ENCODE assay signal across 14 cellular contexts in the genomic region with DNA sequence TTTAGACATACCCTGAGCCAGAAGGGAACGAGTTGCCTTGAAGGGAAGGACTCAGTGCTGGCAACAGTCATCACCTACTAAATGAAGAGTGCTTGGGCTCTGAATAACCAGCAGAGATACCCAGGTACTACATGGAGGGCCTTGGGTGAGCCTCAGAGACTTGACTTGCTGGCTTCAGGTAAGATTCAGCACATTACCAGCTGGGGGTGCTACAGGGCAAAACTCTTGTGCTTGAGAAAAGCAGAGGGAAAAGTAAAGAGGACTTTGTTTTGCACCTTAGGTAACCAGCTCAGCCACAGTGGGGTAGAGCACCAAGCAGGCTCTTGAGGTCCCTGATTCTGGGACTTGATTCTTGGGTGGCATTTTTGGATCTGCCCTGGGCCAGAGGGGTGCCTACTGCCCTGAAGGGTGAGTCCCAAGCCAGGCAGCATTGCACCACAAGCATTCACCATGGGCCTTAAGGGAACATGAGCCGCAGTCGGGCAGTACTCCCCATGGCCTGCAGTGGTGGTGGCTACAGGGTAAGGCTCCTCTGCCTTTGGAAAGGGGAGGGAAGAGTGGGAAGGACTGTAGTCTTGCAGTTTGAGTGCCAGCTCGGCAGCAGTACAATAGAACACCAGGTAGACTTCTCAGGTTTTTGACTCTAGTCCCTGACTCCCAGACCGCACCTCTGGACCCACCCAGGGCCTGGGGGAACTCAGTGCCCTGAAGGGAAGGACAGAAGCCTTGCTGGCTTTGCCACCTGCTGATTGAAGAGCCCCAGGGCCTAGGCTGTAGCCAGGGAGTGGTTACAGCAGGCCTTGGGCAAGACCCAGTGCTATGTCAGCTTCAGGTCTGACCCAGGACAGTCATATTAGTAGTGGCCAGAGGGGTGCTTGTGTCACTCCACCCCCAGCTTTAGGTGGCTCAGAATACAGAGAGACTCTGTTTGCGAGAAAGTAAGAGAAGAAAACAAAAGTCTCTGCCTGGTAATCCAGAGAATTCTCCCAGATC. TPM values are rescaled to one million over a fixed set of nuclear protein-coding genes. Genes with fewer than 3 reads are reported as not detected.
DNase-seq lines count a peak whose midpoint lies in the region; ATAC-seq and TF ChIP-seq lines count a peak whose summit lies in the region.
"Had no signal": no experiment of that assay in that cellular context is flagged by ENCODE, and none has a peak within 500 bp of the region (broad histone marks: within the 10 kb centered on the region; RNA-seq: fewer than 3 reads in every experiment).

No MANE protein-coding gene starts in this region.

- no peaks in the 10 kb centered on the region for H3K79me2 ChIP-seq in SU-DHL-6 (ENCODE audit: insufficient read depth, low read length)

- no peak overlapping the region for H2AFZ ChIP-seq in SU-DHL-6 (ENCODE audit: low read depth, low read length, severe bottlenecking)

- H3K4me1 Mint-ChIP-seq in Caco-2 (ENCODE audit: low read depth, unreplicated experiment), result no peaks in the 10 kb centered on the region
- H3K4me1 Mint-ChIP-seq: stimulated activated naive B cell treated with anti-CD40 and anti-IgM and Interleukin-4, amounts not matched to agents 10 μg/mL and 1 μg/mL and 100 μg/mL, for 72 hours had no signal

- no peaks in the 10 kb centered on the region for H3K9me3 Mint-ChIP-seq in Caco-2 (ENCODE audit: unreplicated experiment)

- H3K9me2 ChIP-seq in SU-DHL-6 (replicated peaks; ENCODE audit: insufficient read depth, low read length), result no peaks in the 10 kb centered on the region

- H3K27me3 ChIP-seq in Caco-2 (replicated peaks; ENCODE audit: control insufficient read depth, insufficient read depth, low read length) (no peaks in the 10 kb centered on the region), SU-DHL-6 (ENCODE audit: low read length) (no peaks in the 10 kb centered on the region), tibial artery (no peaks in the 10 kb centered on the region)
- H3K27me3 ChIP-seq: BLaER1, MG63 had no signal

- POLR2A ChIA-PET in Caco-2 (lab: Charles Lee), result interaction anchor here (0.6 kb wide), 1 partner anchor 36 kb away, joined by 6 read pairs; no protein-coding TSS in a partner anchor

- H4K20me1 ChIP-seq in SU-DHL-6 (ENCODE audit: low read depth, low read length), result no peaks in the 10 kb centered on the region
- H4K20me1 ChIP-seq: BLaER1 had no signal

- no peak overlapping the region for H3K9ac ChIP-seq in SU-DHL-6 (ENCODE audit: low read length)
- H3K9ac ChIP-seq: BLaER1 had no signal

- DNase-seq in Caco-2, result peak; percentile 54 to 55
- no peak for DNase-seq in GM13977 (ENCODE audit: low spot score)
- DNase-seq in left colon, result peak in 1 of 2 donors; percentile 39
- no peak for DNase-seq in retina
- DNase-seq in lower leg skin (ENCODE audit: low spot score in 2 of 2), result no peak
- no peak for DNase-seq in tibial artery
- no peak for DNase-seq in NCI-H187 treated with DMSO at 0.1 percent for 48 hours (lab: John Stamatoyannopoulos, UW)
- DNase-seq: MG63; RPMI8226; stimulated activated CD4-positive, alpha-beta T cell treated with anti-CD3 and anti-CD28 coated beads, Interleukin-4, amount 100 ng/mL, for 24 hours; stimulated activated naive B cell treated with anti-CD40 and anti-IgM and Interleukin-4, amounts not matched to agents 10 μg/mL and 1 μg/mL and 100 μg/mL, for 72 hours had no signal

- H3K27ac Mint-ChIP-seq in Caco-2 (ENCODE audit: unreplicated experiment), result no peak overlapping the region
- H3K27ac Mint-ChIP-seq: activated naive CD8-positive, alpha-beta T cell; stimulated activated naive B cell treated with anti-CD40 and anti-IgM and Interleukin-4, amounts not matched to agents 10 μg/mL and 1 μg/mL and 100 μg/mL, for 72 hours had no signal

- CTCF ChIA-PET in Caco-2 (lab: Charles Lee), result interaction anchor here (0.6 to 3.2 kb wide), 5 partner anchors 26 to 112 kb away, joined by 3 to 21 read pairs (median 3); no protein-coding TSS in a partner anchor

- no peaks in the 10 kb centered on the region for H3K27me3 Mint-ChIP-seq in Caco-2 (ENCODE audit: insufficient read depth, unreplicated experiment)

- no peaks in the 10 kb centered on the region for H3F3A ChIP-seq in SU-DHL-6 (ENCODE audit: insufficient read depth)

- BruUV-seq in Caco-2 (replicated peaks; lab: Mats Ljungman, UMichigan), result no TSS peak

- H3K9me3 ChIP-seq in Caco-2 (no peaks in the 10 kb centered on the region), SU-DHL-6 (ENCODE audit: insufficient read depth, low read length) (no peaks in the 10 kb centered on the region), tibial artery (peaks cover 0 to 6% (median 0%) of the 10 kb centered on the region in 3 donors)
- H3K9me3 ChIP-seq: MG63 had no signal

- WGBS in lower leg skin, 2 donors, result 84 to 85% methylated on average over 6 of the region's 6 CpGs

- no peaks in the 10 kb centered on the region for H3K36me3 Mint-ChIP-seq in Caco-2 (ENCODE audit: insufficient read depth, unreplicated experiment)

- no peak for TF ChIP-seq POLR2A in lower leg skin (IDR thresholded peaks at IDR 0.05)

- peak; percentile 60 for ATAC-seq in left colon
- ATAC-seq: stimulated activated naive B cell treated with anti-CD40 and anti-IgM and Interleukin-4, amounts not matched to agents 10 μg/mL and 1 μg/mL and 100 μg/mL, for 72 hours had no signal

- no peak overlapping the region for H3K27ac ChIP-seq in SU-DHL-6 (ENCODE audit: low read depth, low read length)
- no peak overlapping the region for H3K27ac ChIP-seq in tibial artery
- H3K27ac ChIP-seq: BLaER1 had no signal

- in situ Hi-C loops in GM13977 (cut with MboI; ENCODE audit: low pct_unique_long_range_greater_than_20kb, low sequenced_read_pairs, unreplicated experiment), result no loop called here

- TF ChIP-seq CTCF in Caco-2 (IDR thresholded peaks at IDR 0.05; ENCODE audit: insufficient read depth in 1 of 2, low read depth in 1 of 2, low read length in 1 of 2, severe bottlenecking in 1 of 2, unreplicated experiment in 1 of 2) (peak; percentile 10 to 33), GM13977 (IDR thresholded peaks at IDR 0.05; ENCODE audit: extremely low read depth, insufficient read depth, missing control alignments) (peak; percentile 34), SU-DHL-6 (IDR thresholded peaks at IDR 0.05; ENCODE audit: insufficient read depth, low read length, poor library complexity, severe bottlenecking) (peak; percentile 22), lower leg skin (IDR thresholded peaks at IDR 0.05) (no peak), tibial artery (IDR thresholded peaks at IDR 0.05) (no peak)

- no peaks in the 10 kb centered on the region for H3K36me3 ChIP-seq in Caco-2 (ENCODE audit: control insufficient read depth, insufficient read depth, low read length)
- no peaks in the 10 kb centered on the region for H3K36me3 ChIP-seq in SU-DHL-6 (ENCODE audit: low read length)
- peaks cover 0 to 4% (median 0%) of the 10 kb centered on the region in 3 donors for H3K36me3 ChIP-seq in tibial artery
- H3K36me3 ChIP-seq: BLaER1, MG63 had no signal

- no peak overlapping the region for H3K4me3 Mint-ChIP-seq in Caco-2 (ENCODE audit: unreplicated experiment)
- H3K4me3 Mint-ChIP-seq: activated naive CD8-positive, alpha-beta T cell; stimulated activated naive B cell treated with anti-CD40 and anti-IgM and Interleukin-4, amounts not matched to agents 10 μg/mL and 1 μg/mL and 100 μg/mL, for 72 hours had no signal

- intact Hi-C loops in Caco-2 (cut with micrococcal nuclease; ENCODE audit: unreplicated experiment) (loop anchor here (1.0 kb wide), 1 partner anchor 26 kb away; no protein-coding TSS in a partner anchor), left colon (cut with DNase I, micrococcal nuclease) (no loop called here), lower leg skin (cut with DNase I; ENCODE audit: low total_unique reads) (no loop called here), tibial artery (cut with DNase I; ENCODE audit: low total_unique reads) (no loop called here)

- H3K4me3 ChIP-seq in Caco-2 (ENCODE audit: low read depth, low read length) (no peak overlapping the region), SU-DHL-6 (ENCODE audit: insufficient read depth, low read length, poor library complexity, severe bottlenecking) (no peak overlapping the region), lower leg skin (ENCODE audit: low read depth, poor library complexity, severe bottlenecking) (no peak overlapping the region), tibial artery (no peak overlapping the region)
- H3K4me3 ChIP-seq: BLaER1, MG63 had no signal

- H3K4me1 ChIP-seq in Caco-2 (no peaks in the 10 kb centered on the region), tibial artery (no peaks in the 10 kb centered on the region)
- H3K4me1 ChIP-seq: BLaER1 had no signal

- H3K4me2 ChIP-seq in SU-DHL-6 (ENCODE audit: low read depth, low read length, poor library complexity, severe bottlenecking), result no peak overlapping the region
- H3K4me2 ChIP-seq: BLaER1 had no signal

RNA-seq across cellular contexts. Expression of a gene that starts 22.7 kb away (rescaled TPM):
- 57.6 and 59.7 TPM in 2 replicates for total RNA-seq in Caco-2 (2022)
- total RNA-seq in left colon, result 100 to 1,000 TPM in 1 of 2 donors, 10 to 100 TPM in 1; 81.3 to 110 TPM
- 10 to 100 TPM; 16.9 to 35.1 (median 24.1) TPM for total RNA-seq in lower leg skin

RNA-seq across cellular contexts. Expression of a gene that starts 40.5 kb away (rescaled TPM):
- 1,349 and 1,456 TPM in 2 replicates for total RNA-seq in Caco-2 (2022)
- total RNA-seq in left colon, result 100 to 1,000 TPM; 635 to 695 TPM
- total RNA-seq in lower leg skin, result 1,000 to 10,000 TPM; 1,348 to 1,884 (median 1,779) TPM

Comparison
In these comparisons a context has a peak if more than half of its experiments do, and no peak if none do; other contexts are left out.
1. DNase-seq: peak in Caco-2 (2 of 2); none in GM13977 (single experiment), retina (single experiment), lower leg skin (0 of 2), tibial artery (0 of 2) and NCI-H187 treated with DMSO at 0.1 percent for 48 hours (single experiment).
2. CTCF ChIP-seq: peak in Caco-2 (2 of 2), GM13977 (single experiment) and SU-DHL-6 (single experiment); none in lower leg skin (0 of 3) and tibial artery (0 of 2).